ENCODE assay signal across 22 cellular contexts in genomic region chr11:72292106-72292790, GRCh38. TPM values are rescaled to one million over a fixed set of nuclear protein-coding genes. Genes with fewer than 3 reads are reported as not detected.
A peak's percentile ranks its signal among the peaks of the same experiment; 100 is the strongest.
DNase-seq lines count a peak whose midpoint lies in the region; ATAC-seq and TF ChIP-seq lines count a peak whose summit lies in the region.
"Had no signal": no experiment of that assay in that cellular context is flagged by ENCODE, and none has a peak within 500 bp of the region (broad histone marks: within the 10 kb centered on the region; RNA-seq: fewer than 3 reads in every experiment).

No MANE protein-coding gene starts in this region.

- H3K27me3 ChIP-seq in SK-N-SH (ENCODE audit: insufficient read depth), result no peaks in the 10 kb centered on the region
- no peaks in the 10 kb centered on the region for H3K27me3 ChIP-seq in IMR-90 (ENCODE audit: control insufficient read depth, insufficient read depth, low read length)

- in situ Hi-C loops in IMR-90 (cut with MboI; ENCODE audit: low sequenced_read_pairs), result no loop called here

- no peaks in the 10 kb centered on the region for H3K9me3 ChIP-seq in SK-N-SH
- H3K9me3 ChIP-seq in IMR-90 (ENCODE audit: control insufficient read depth, insufficient read depth, low read length), result no peaks in the 10 kb centered on the region

- no peak overlapping the region for H3K4ac ChIP-seq in IMR-90 (ENCODE audit: low read depth, low read length)

- H3F3A ChIP-seq in SK-N-SH (replicated peaks; ENCODE audit: insufficient read depth), result no peaks in the 10 kb centered on the region

- DNase-seq in SK-N-SH, result peak; percentile 36
- DNase-seq in IMR-90, result no peak
- peak; percentile 84 for DNase-seq in mesenteric fat pad (ENCODE audit: low spot score)
- no peak for DNase-seq in sciatic nerve (ENCODE audit: low spot score)
- no peak for DNase-seq in T-helper 2 cell
- DNase-seq in NCI-H128 (lab: John Stamatoyannopoulos, UW; ENCODE audit: unreplicated experiment), result no peak
- DNase-seq: 8988T; C1 segment of cervical spinal cord; Calu3; CD8-positive, alpha-beta memory T cell; DMS153; GOT3; NCI-H1105; NCI-H2029 treated with DMSO at 0.1 percent for 48 hours; NCI-H524 treated with DMSO at 0.1 percent for 48 hours; NCI-H82 had no signal

- H3K36me3 ChIP-seq in SK-N-SH (replicated peaks in 1 of 2; ENCODE audit: control insufficient read depth in 1 of 2, insufficient read depth in 2 of 2, low read length in 1 of 2), result peaks cover 0 to 36% of the 10 kb centered on the region in 2 experiments
- peaks cover 16% of the 10 kb centered on the region for H3K36me3 ChIP-seq in IMR-90 (ENCODE audit: control insufficient read depth, insufficient read depth, low read length)

- 88% methylated on average over 8 of the region's 9 CpGs for WGBS in SK-N-SH (ENCODE audit: low lambda C conversion rate)
- 77% methylated on average over 3 of the region's 9 CpGs; no CpG with 5 or more reads in 1 of the 2 experiments for WGBS in IMR-90 (ENCODE audit: extremely low coverage in 2 of 2, insufficient read length in 1 of 2), 2 experiments

- H4K91ac ChIP-seq in IMR-90 (ENCODE audit: insufficient read depth, low read depth, low read length), result no peak overlapping the region

- H2AFZ ChIP-seq in SK-N-SH (ENCODE audit: low read depth) (no peak overlapping the region), IMR-90 (replicated peaks; ENCODE audit: low read length, poor library complexity) (no peak overlapping the region)

- TF ChIP-seq POLR2A in IMR-90 (IDR thresholded peaks at IDR 0.05; ENCODE audit: low read depth, low read length), result no peak

- CTCF ChIA-PET in SK-N-SH (lab: Yijun Ruan, JAX), result interaction anchor here (0.8 to 1.3 kb wide), 6 partner anchors 25 to 141 kb away, joined by 3 to 6 read pairs (median 4); no protein-coding TSS in a partner anchor
- CTCF ChIA-PET in IMR-90 (lab: Yijun Ruan, JAX), result no interaction called here

- no peak overlapping the region for H3K18ac ChIP-seq in IMR-90 (ENCODE audit: low read depth, low read length)

- H2BK120ac ChIP-seq in IMR-90 (ENCODE audit: low read depth, low read length), result no peak overlapping the region

- no peak overlapping the region for H2AK5ac ChIP-seq in IMR-90 (ENCODE audit: low read depth, low read length)

- H3K9me1 ChIP-seq in IMR-90 (ENCODE audit: insufficient read depth, low read length), result 0 out of 2 replicates have a peak, but pooled peaks cover 2% of the 10 kb centered on the region

- no peaks in the 10 kb centered on the region for H3K79me2 ChIP-seq in SK-N-SH (ENCODE audit: insufficient read depth)

- H2BK20ac ChIP-seq in IMR-90 (ENCODE audit: low read depth, low read length), result no peak overlapping the region

- peaks cover 0 to 10% of the 10 kb centered on the region in 2 experiments; a peak in 1 of 4 replicates for H3K4me1 ChIP-seq in SK-N-SH (ENCODE audit: control insufficient read depth in 1 of 2, insufficient read depth in 2 of 2, low read depth in 1 of 2, low read length in 1 of 2)
- no peaks in the 10 kb centered on the region for H3K4me1 ChIP-seq in IMR-90 (ENCODE audit: control insufficient read depth, insufficient read depth, low read length)

- TF ChIP-seq CTCF in SK-N-SH (IDR thresholded peaks at IDR 0.05) (no peak), IMR-90 (conservative IDR thresholded peaks at IDR 0.05; ENCODE audit: low read depth, low read length) (no peak)

- H2AK9ac ChIP-seq in IMR-90 (replicated peaks; ENCODE audit: low read depth, low read length, poor library complexity), result peak overlapping the region; percentile 28

- no peak overlapping the region for H3K4me2 ChIP-seq in SK-N-SH
- no peak overlapping the region for H3K4me2 ChIP-seq in IMR-90 (ENCODE audit: low read depth, low read length)

- intact Hi-C loops in IMR-90 (cut with micrococcal nuclease), result no loop called here
- intact Hi-C loops in sciatic nerve (cut with DNase I), result no loop called here

- no peak overlapping the region for H3K14ac ChIP-seq in IMR-90 (replicated peaks; ENCODE audit: low read depth, low read length)

- H3K9ac ChIP-seq in SK-N-SH (no peak overlapping the region), IMR-90 (ENCODE audit: low read depth, low read length) (no peak overlapping the region)

- no peak for TF ChIP-seq EP300 in SK-N-SH (IDR thresholded peaks at IDR 0.05; ENCODE audit: borderline replicate concordance in 1 of 2, low read depth in 1 of 2, low read length in 1 of 2)

- ATAC-seq in SK-N-SH treated with all-trans-retinoic acid at 6 μM for 48 hours (no peak), IMR-90 (ENCODE audit: low read depth) (no peak), sciatic nerve (peak; percentile 26), HG02884 (IDR thresholded peaks at IDR 0.05; ENCODE audit: unreplicated experiment) (no peak)
- ATAC-seq: HCT116 had no signal

- H3K56ac ChIP-seq in IMR-90 (ENCODE audit: extremely low read depth, insufficient read depth, low read length), result no peak overlapping the region

- H4K20me1 ChIP-seq in SK-N-SH (ENCODE audit: insufficient read depth), result no peaks in the 10 kb centered on the region
- no peaks in the 10 kb centered on the region for H4K20me1 ChIP-seq in IMR-90 (ENCODE audit: insufficient read depth, low read length)

- H3K4me3 ChIP-seq in SK-N-SH (ENCODE audit: low read depth in 2 of 2, low read length in 1 of 2), result no peak overlapping the region
- no peak overlapping the region for H3K4me3 ChIP-seq in IMR-90 (ENCODE audit: insufficient read depth, low read depth, low read length)

- dilution Hi-C loops in IMR-90 (cut with HindIII; ENCODE audit: low sequenced_read_pairs, unreplicated experiment), result no loop called here

- H4K8ac ChIP-seq in IMR-90 (ENCODE audit: low read depth in 2 of 2, low read length in 2 of 2), result no peak overlapping the region

- H4K5ac ChIP-seq in IMR-90 (ENCODE audit: low read depth, low read length), result no peak overlapping the region

- POLR2A ChIA-PET in SK-N-SH (lab: Yijun Ruan, JAX), result interaction anchor here (0.6 to 2.5 kb wide), 8 partner anchors 18 to 123 kb away, joined by 3 to 15 read pairs (median 4); partner anchors contain the start of gene PHOX2A
- POLR2A ChIA-PET in IMR-90 (lab: Charles Lee; ENCODE audit: unreplicated experiment), result no interaction called here

- H2BK5ac ChIP-seq in IMR-90 (ENCODE audit: low read depth, low read length, poor library complexity, severe bottlenecking), result no peak overlapping the region

- H3K23ac ChIP-seq in IMR-90 (ENCODE audit: low read depth, low read length), result no peak overlapping the region

- no TSS peak for BruUV-seq in IMR-90 (replicated peaks; lab: Mats Ljungman, UMichigan)

- no peaks in the 10 kb centered on the region for H3K79me1 ChIP-seq in IMR-90 (ENCODE audit: low read depth in 1 of 2, low read length in 2 of 2)

- H3K27ac ChIP-seq in SK-N-SH (ENCODE audit: low read depth in 2 of 2, low read length in 1 of 2) (peak overlapping the region in 1 of 2 experiments; percentile 75; a peak in 2 of 4 replicates), IMR-90 (ENCODE audit: insufficient read depth, low read length) (no peak overlapping the region)

- no peak for TF ChIP-seq RAD21 in SK-N-SH (IDR thresholded peaks at IDR 0.05; ENCODE audit: low read length)
- no peak for TF ChIP-seq RAD21 in IMR-90 (IDR thresholded peaks at IDR 0.05; ENCODE audit: low read length)

- H2BK15ac ChIP-seq in IMR-90 (ENCODE audit: low read depth, low read length), result no peak overlapping the region

- H3K9me2 ChIP-seq in SK-N-SH, result no peaks in the 10 kb centered on the region

TF ChIP-seq in SK-N-SH, 30 proteins besides CTCF, POLR2A, EP300 and RAD21 (continues in another document):
- TF ChIP-seq CHD2 (IDR thresholded peaks at IDR 0.05; ENCODE audit: low read length, partially characterized antibody), result no peak
- no peak for TF ChIP-seq FOSL2 (IDR thresholded peaks at IDR 0.05; ENCODE audit: borderline replicate concordance, low read depth)
- no peak for TF ChIP-seq GABPA (IDR thresholded peaks at IDR 0.05; ENCODE audit: low read depth)
- TF ChIP-seq SIN3A (IDR thresholded peaks at IDR 0.05; ENCODE audit: borderline replicate concordance, low read depth, low read length), result no peak

TF ChIP-seq in SK-N-SH treated with all-trans-retinoic acid at 6 μM for 48 hours, 23 proteins besides CTCF, POLR2A, EP300 and RAD21:
- TF ChIP-seq ZNF70 (CRISPR knock-in tag; IDR thresholded peaks at IDR 0.05) (no peak), GLIS3 (CRISPR knock-in tag; IDR thresholded peaks at IDR 0.05) (no peak), ZNF565 (CRISPR knock-in tag; conservative IDR thresholded peaks at IDR 0.05; ENCODE audit: low read depth) (no peak)

TF ChIP-seq in IMR-90, 13 proteins besides CTCF, POLR2A, EP300 and RAD21 (continues in another document):
- TF ChIP-seq BHLHE40 (IDR thresholded peaks at IDR 0.05; ENCODE audit: low read depth, low read length) (no peak), RFX5 (IDR thresholded peaks at IDR 0.05; ENCODE audit: low read depth, low read length) (no peak), ELK1 (IDR thresholded peaks at IDR 0.05; ENCODE audit: borderline replicate concordance, low read depth, low read length) (no peak), MAFK (IDR thresholded peaks at IDR 0.05; ENCODE audit: low read depth, low read length) (no peak), CEBPB (IDR thresholded peaks at IDR 0.05; ENCODE audit: low read depth, low read length) (no peak), MAZ (IDR thresholded peaks at IDR 0.05; ENCODE audit: borderline replicate concordance, low read depth, low read length) (no peak), SMC3 (IDR thresholded peaks at IDR 0.05; ENCODE audit: low read depth, low read length) (no peak), RCOR1 (IDR thresholded peaks at IDR 0.05; ENCODE audit: insufficient replicate concordance, low read length) (no peak), CHD1 (IDR thresholded peaks at IDR 0.05; ENCODE audit: low read depth, low read length) (no peak), FOS (IDR thresholded peaks at IDR 0.05; ENCODE audit: low read depth, low read length) (no peak)

RNA-seq across cellular contexts. Expression of gene PHOX2A, which starts 48.3 kb away (rescaled TPM):
- polyA plus RNA-seq in SK-N-SH (2012; rRNA removed) (65.0 and 75.6 TPM in 2 replicates), IMR-90 (2012; rRNA removed) (not detected in 2 replicates)
- 38.6 and 72.8 TPM in 2 replicates for polyA plus RNA-seq in SK-N-SH (2012; cell fraction: cytosol; rRNA removed)
- 47.3 and 62.5 TPM in 2 replicates for polyA plus RNA-seq in SK-N-SH (2012; cell fraction: nucleus; rRNA removed)
- total RNA-seq in IMR-90 (2012; rRNA removed) (not detected in 2 replicates), mesenteric fat pad (not detected), sciatic nerve (not detected)
- polyA plus RNA-seq in IMR-90 (2012; cell fraction: cytosol; rRNA removed), result not detected in 2 replicates
- not detected in 2 replicates for polyA plus RNA-seq in IMR-90 (2012; cell fraction: nucleus; rRNA removed; ENCODE audit: low replicate concordance)
- total RNA-seq: Calu3; CD8-positive, alpha-beta memory T cell; G401; SK-MEL-5 had no signal
- polyA plus RNA-seq: CD8-positive, alpha-beta memory T cell; IgD-negative memory B cell had no signal

Comparison
In these comparisons a context has a peak if more than half of its experiments do, and no peak if none do; other contexts are left out.
1. DNase-seq: peak in SK-N-SH (single experiment) and mesenteric fat pad (single experiment); none in IMR-90 (single experiment), sciatic nerve (single experiment), T-helper 2 cell (0 of 5) and NCI-H128 (single experiment).